ENCODE assay signal across 11 cellular contexts in the genomic region with DNA sequence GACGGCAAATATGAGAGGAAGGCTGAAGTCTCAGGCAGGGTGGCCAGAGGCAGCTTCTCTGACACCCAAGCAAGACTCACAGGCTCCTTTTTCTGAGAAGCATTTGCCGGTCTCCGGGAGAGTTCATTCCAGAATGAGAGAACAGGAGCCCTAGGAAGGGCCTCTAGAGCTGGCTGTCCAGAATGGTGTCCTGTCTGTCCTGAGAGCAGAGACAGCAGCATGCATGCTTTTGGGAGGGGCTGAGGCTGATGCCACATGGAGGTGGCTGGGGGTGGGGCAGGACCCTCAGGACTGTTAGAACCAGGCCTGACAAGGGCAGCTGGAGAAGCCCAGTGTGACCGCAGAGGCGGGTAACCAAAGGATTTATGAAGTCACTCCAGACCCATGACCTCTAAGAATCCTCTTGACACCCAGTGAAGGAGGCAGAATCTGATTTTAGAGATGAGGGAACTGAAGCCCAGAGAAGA. TPM values are rescaled to one million over a fixed set of nuclear protein-coding genes. Genes with fewer than 3 reads are reported as not detected.
DNase-seq lines count a peak whose midpoint lies in the region; ATAC-seq, FAIRE-seq and TF ChIP-seq lines count a peak whose summit lies in the region.
"Had no signal": no experiment of that assay in that cellular context is flagged by ENCODE, and none has a peak within 500 bp of the region (broad histone marks: within the 10 kb centered on the region; RNA-seq: fewer than 3 reads in every experiment).

No MANE protein-coding gene starts in this region.

- TF ChIP-seq CTCF in Peyer's patch (IDR thresholded peaks at IDR 0.05) = no peak
- TF ChIP-seq CTCF in pancreas (IDR thresholded peaks at IDR 0.05) = no peak

- no peak overlapping the region for H2BK120ac ChIP-seq in trophoblast cell (ENCODE audit: insufficient read depth, low read length, poor library complexity)

- H4K12ac ChIP-seq in trophoblast cell (ENCODE audit: low read depth, low read length) = no peak overlapping the region

- 85 to 86% methylated on average over 5 of the region's 5 CpGs for WGBS in esophagus, 2 donors
- WGBS in trophoblast cell (ENCODE audit: extremely low coverage, insufficient coverage, insufficient read length) = no CpG with 5 or more reads among the region's 5 CpGs
- WGBS in pancreas, 2 donors = 93 to 94% methylated on average over 5 of the region's 5 CpGs

- H4K8ac ChIP-seq in trophoblast cell (ENCODE audit: low read depth, low read length) = no peak overlapping the region

- no peak for TF ChIP-seq POLR2A in Peyer's patch (IDR thresholded peaks at IDR 0.05)

- no peak overlapping the region for H2AFZ ChIP-seq in trophoblast cell (ENCODE audit: insufficient read depth, low read length, poor library complexity)

- H3K4me2 ChIP-seq in trophoblast cell (ENCODE audit: low read length) = no peak overlapping the region

- no peak for FAIRE-seq in pancreas (lab: Jason Lieb, UNC)

- H3K27ac ChIP-seq in Peyer's patch (peak overlapping the region in 3 of 4 donors; percentile 30 to 86 (median 75)), esophagus (ENCODE audit: low read depth in 2 of 2, low read length in 1 of 2) (peak overlapping the region; percentile 88 to 97), trophoblast cell (ENCODE audit: low read depth, low read length) (peak overlapping the region; percentile 42), pancreas (peak overlapping the region in 1 of 4 donors; percentile 34)
- H3K27ac ChIP-seq: neutrophil had no signal

- H3K4me3 ChIP-seq in Peyer's patch = no peak overlapping the region
- no peak overlapping the region for H3K4me3 ChIP-seq in esophagus (ENCODE audit: low read depth in 1 of 2, low read length in 2 of 2)
- H3K4me3 ChIP-seq in trophoblast cell (ENCODE audit: low read depth, low read length) = no peak overlapping the region
- no peak overlapping the region for H3K4me3 ChIP-seq in pancreas

- peak overlapping the region; percentile 18 for H3K18ac ChIP-seq in trophoblast cell (ENCODE audit: low read length)

- peak overlapping the region; percentile 0 for H2AK5ac ChIP-seq in trophoblast cell (ENCODE audit: low read length)

- H3K14ac ChIP-seq in trophoblast cell (ENCODE audit: low read length) = peak overlapping the region; percentile 9

- H3K36me3 ChIP-seq in Peyer's patch (peaks cover 0 to 13% (median 0%) of the 10 kb centered on the region in 3 donors), esophagus (ENCODE audit: control insufficient read depth in 2 of 2, insufficient read depth in 2 of 2, low read length in 1 of 2) (peaks cover 5 to 18% of the 10 kb centered on the region in 2 donors), trophoblast cell (ENCODE audit: control insufficient read depth in 1 of 2, insufficient read depth in 2 of 2, low read length in 2 of 2) (peaks cover 35 to 40% of the 10 kb centered on the region in 2 experiments), pancreas (peaks cover 0 to 8% (median 0%) of the 10 kb centered on the region in 3 donors)
- H3K36me3 ChIP-seq: neutrophil had no signal

- ATAC-seq in GM19467 (IDR thresholded peaks at IDR 0.05; ENCODE audit: unreplicated experiment) (peak; percentile 22), pancreas (no peak), GM18907 (IDR thresholded peaks at IDR 0.05; ENCODE audit: unreplicated experiment) (no peak)

- no peaks in the 10 kb centered on the region for H3K27me3 ChIP-seq in Peyer's patch
- H3K27me3 ChIP-seq in esophagus (ENCODE audit: control insufficient read depth in 1 of 2, insufficient read depth in 2 of 2, low read length in 2 of 2) = no peaks in the 10 kb centered on the region
- no peaks in the 10 kb centered on the region for H3K27me3 ChIP-seq in trophoblast cell (ENCODE audit: insufficient read depth, low read length)
- H3K27me3 ChIP-seq in pancreas = no peaks in the 10 kb centered on the region
- H3K27me3 ChIP-seq: neutrophil had no signal

- no peak overlapping the region for H3K23ac ChIP-seq in trophoblast cell (ENCODE audit: low read length)

- peak overlapping the region; percentile 0 for H2BK5ac ChIP-seq in trophoblast cell (ENCODE audit: low read depth, low read length, poor library complexity)

- DNase-seq in Peyer's patch (no peak), trophoblast cell (no peak), pancreas (no peak), AG08396 (ENCODE audit: low spot score) (no peak), iPS-NIHi11 (ENCODE audit: low spot score) (no peak)
- DNase-seq: cerebellar nuclear complex, DND-41 had no signal

- intact Hi-C loops in pancreas (cut with DNase I) = no loop called here

- peak overlapping the region; percentile 41 for H4K91ac ChIP-seq in trophoblast cell (ENCODE audit: low read depth, low read length)

- H3K9ac ChIP-seq in trophoblast cell (ENCODE audit: low read length) = no peak overlapping the region

- H3K79me2 ChIP-seq in trophoblast cell (ENCODE audit: control insufficient read depth, insufficient read depth, low read length, poor library complexity) = peaks cover 10% of the 10 kb centered on the region

- peaks cover 5% of the 10 kb centered on the region for H3K79me1 ChIP-seq in trophoblast cell (ENCODE audit: low read length)

- H3K4ac ChIP-seq in trophoblast cell (ENCODE audit: low read depth, low read length) = no peak overlapping the region

- H3K9me3 ChIP-seq in Peyer's patch (no peaks in the 10 kb centered on the region), esophagus (ENCODE audit: control insufficient read depth in 2 of 2, insufficient read depth in 1 of 2, low read depth in 1 of 2, low read length in 1 of 2) (no peaks in the 10 kb centered on the region), trophoblast cell (ENCODE audit: insufficient read depth, low read depth, low read length) (peaks cover 4% of the 10 kb centered on the region), pancreas (no peaks in the 10 kb centered on the region)
- H3K9me3 ChIP-seq: neutrophil had no signal

- H2BK12ac ChIP-seq in trophoblast cell (ENCODE audit: low read length) = peak overlapping the region; percentile 44

- H3K4me1 ChIP-seq in Peyer's patch = peaks cover 0 to 35% (median 5%) of the 10 kb centered on the region in 4 donors
- peaks cover 7 to 39% of the 10 kb centered on the region in 2 donors for H3K4me1 ChIP-seq in esophagus (ENCODE audit: control insufficient read depth in 2 of 2, insufficient read depth in 2 of 2, low read length in 1 of 2)
- peaks cover 20% of the 10 kb centered on the region in 2 experiments for H3K4me1 ChIP-seq in trophoblast cell (ENCODE audit: control insufficient read depth in 1 of 2, insufficient read depth in 2 of 2, low read length in 2 of 2)
- H3K4me1 ChIP-seq in pancreas = peaks cover 0 to 12% (median 7%) of the 10 kb centered on the region in 3 donors

RNA-seq across cellular contexts. Expression of a gene that starts 60.0 kb away (rescaled TPM):
- total RNA-seq in Peyer's patch = 10 to 100 TPM; 14.5 to 31.1 (median 25.6) TPM
- 10 to 100 TPM; 14.7 to 15.7 TPM for polyA plus RNA-seq in esophagus
- 21.8 and 22.1 TPM in 2 replicates for polyA plus RNA-seq in trophoblast cell (2013)
- total RNA-seq in pancreas = 10 to 100 TPM; 13.9 to 24.2 (median 22.7) TPM
- 10 to 100 TPM; 11.5 to 12.4 TPM for polyA plus RNA-seq in pancreas
